In genomic region chr2:122697415-122697814, GRCh38 we compare ENCODE assay signal across 7 cellular contexts.
"Had no signal": no experiment of that assay in that cellular context is flagged by ENCODE, and none has a peak within 500 bp of the region (broad histone marks: within the 10 kb centered on the region; RNA-seq: fewer than 3 reads in every experiment).

No MANE protein-coding gene starts in this region.

- FAIRE-seq: G401.6, GM12878, GM12891, GM18507, GM19239 had no signal

- ATAC-seq: GM12878 had no signal

- DNase-seq: GDM1, GF-D8 had no signal

- H3K4me3 ChIP-seq: GM12878 had no signal
